In the genomic region with DNA sequence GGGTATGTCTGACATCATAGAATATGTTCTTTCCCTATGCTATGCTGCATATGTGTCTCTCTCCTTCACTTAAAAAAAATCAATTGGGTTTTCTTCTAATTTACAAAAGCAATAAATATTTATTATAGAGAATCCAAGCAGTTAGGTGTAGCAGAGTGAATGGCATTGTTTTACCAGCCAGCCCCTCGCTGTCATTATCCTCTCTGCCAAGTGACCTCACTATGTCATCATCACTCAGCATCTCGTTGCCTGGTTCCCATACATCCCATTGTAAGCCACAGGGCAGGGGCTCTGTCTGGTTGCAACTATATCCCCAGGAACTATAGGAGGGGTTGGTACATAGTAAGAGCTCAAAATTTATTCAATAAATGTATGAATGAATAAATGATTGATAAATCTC, we compare ENCODE assay signal across 24 cellular contexts. TPM values are rescaled to one million over a fixed set of nuclear protein-coding genes. Genes with fewer than 3 reads are reported as not detected.
"Had no signal": no experiment of that assay in that cellular context is flagged by ENCODE, and none has a peak within 500 bp of the region (broad histone marks: within the 10 kb centered on the region; RNA-seq: fewer than 3 reads in every experiment).

No MANE protein-coding gene starts in this region.

- H2AFZ ChIP-seq: hepatocyte had no signal

- H3K4me2 ChIP-seq: hepatocyte had no signal

- H3K4me3 ChIP-seq: esophagus squamous epithelium, hepatocyte, left ventricle myocardium inferior, lung, mucosa of descending colon, ovary, sigmoid colon, uterus had no signal

- H3K79me2 ChIP-seq: hepatocyte had no signal

- H3K36me3 ChIP-seq: esophagus squamous epithelium, left ventricle myocardium inferior, ovary, sigmoid colon, uterus had no signal

- H3K27me3 ChIP-seq: hepatocyte, ovary, sigmoid colon, uterus had no signal

- H3K4me1 ChIP-seq: esophagus squamous epithelium, left ventricle myocardium inferior, sigmoid colon, uterus had no signal

- ATAC-seq: mucosa of descending colon; natural killer cell treated with Interleukin-12 subunit alpha and Interleukin-12 subunit beta and Interleukin-15 and Interleukin-18, amount 100 ng/mL, for 72 hours; stimulated activated effector memory CD8-positive, alpha-beta T cell treated with anti-CD3 and anti-CD28 coated beads, Interleukin-12 subunit alpha, Interleukin-12 subunit beta, amount 100 ng/mL, for 72 hours; stimulated activated naive CD8-positive, alpha-beta T cell treated with anti-CD3 and anti-CD28 coated beads, Interleukin-15, amount 100 ng/mL, for 72 hours had no signal

- H3K9me3 ChIP-seq: esophagus squamous epithelium, left ventricle myocardium inferior, mucosa of descending colon, ovary, sigmoid colon, uterus had no signal

- DNase-seq: activated CD4-positive, alpha-beta T cell treated with anti-CD3 and anti-CD28 coated beads for 4 hours; activated CD4-positive, alpha-beta T cell treated with anti-CD3 and anti-CD28 coated beads, Interleukin-2, amount 50 U/mL, for 4 hours; activated effector memory CD4-positive, alpha-beta T cell treated with Interleukin-2 at 50 U/mL for 16 hours; activated naive CD4-positive, alpha-beta T cell treated with Interleukin-2 at 50 U/mL for 16 hours; activated T-cell treated with anti-CD3 and anti-CD28 coated beads for 4 hours; dermis blood vessel endothelial cell; effector CD4-positive, alpha-beta T cell; esophagus squamous epithelium; foreskin melanocyte; islet precursor cell; left ventricle myocardium inferior; mucosa of descending colon; ovary; sigmoid colon; small intestine; stimulated activated CD4-positive, alpha-beta T cell treated with anti-CD3 and anti-CD28 coated beads, Interleukin-4, amount 100 ng/mL, for 24 hours; stimulated activated naive CD8-positive, alpha-beta T cell treated with anti-CD3 and anti-CD28 coated beads, Interleukin-15, amount 100 ng/mL, for 72 hours; uterus had no signal

- H3K27ac ChIP-seq: epithelial cell of prostate, esophagus squamous epithelium, hepatocyte, left ventricle myocardium inferior, ovary, sigmoid colon, uterus had no signal

RNA-seq across cellular contexts. Expression of a gene that starts 31.3 kb away (rescaled TPM):
- total RNA-seq: dermis blood vessel endothelial cell, left ventricle myocardium inferior, renal cortical epithelial cell had no signal
